29 cellular contexts compared by ENCODE assay signal in the genomic region with DNA sequence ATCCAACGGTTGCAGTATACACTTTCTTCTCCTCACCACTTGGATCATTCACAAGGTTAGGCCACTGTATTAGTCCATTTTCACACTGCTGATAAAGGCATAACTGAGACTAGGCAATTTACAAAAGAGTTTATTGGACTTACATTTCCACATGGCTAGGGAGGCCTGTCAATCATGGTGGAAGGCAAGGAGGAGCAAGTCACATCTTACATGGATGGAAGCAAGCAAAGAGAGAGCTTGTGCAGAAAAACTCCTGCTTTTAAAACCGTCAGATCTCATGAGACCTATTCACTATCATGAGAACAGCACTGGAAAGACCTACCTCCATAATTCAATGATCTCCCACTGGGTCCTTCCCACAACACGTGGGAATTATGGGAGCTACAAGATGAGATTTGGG.
"Had no signal": no experiment of that assay in that cellular context is flagged by ENCODE, and none has a peak within 500 bp of the region (broad histone marks: within the 10 kb centered on the region; RNA-seq: fewer than 3 reads in every experiment).

No MANE protein-coding gene starts in this region.

- H3K4me1 ChIP-seq: stomach, suprapubic skin, testis, thyroid gland, tibial artery, tibial nerve, transverse colon, upper lobe of left lung, upper lobe of right lung, uterus, vagina had no signal

- H3K27ac ChIP-seq: stomach, suprapubic skin, testis, thoracic aorta, thyroid gland, tibial artery, tibial nerve, transverse colon, upper lobe of left lung, upper lobe of right lung, uterus, vagina had no signal

- H3K4me3 ChIP-seq: stomach, suprapubic skin, testis, thoracic aorta, thyroid gland, tibial artery, tibial nerve, transverse colon, upper lobe of left lung, upper lobe of right lung, uterus, vagina had no signal

- FAIRE-seq: urothelium cell line had no signal

- ATAC-seq: stimulated activated effector memory CD8-positive, alpha-beta T cell treated with anti-CD3 and anti-CD28 coated beads, Interleukin-12 subunit alpha, Interleukin-12 subunit beta, amount 100 ng/mL, for 72 hours; stimulated activated memory B cell treated with anti-CD40 and anti-IgM and Interleukin-4, amounts not matched to agents 10 μg/mL and 1 μg/mL and 100 μg/mL, for 72 hours; stimulated activated naive B cell treated with anti-CD40 and anti-IgM and Interleukin-4, amounts not matched to agents 10 μg/mL and 1 μg/mL and 100 μg/mL, for 72 hours; stimulated activated naive CD8-positive, alpha-beta T cell treated with anti-CD3 and anti-CD28 coated beads, Interleukin-15, amount 100 ng/mL, for 72 hours; stimulated activated naive CD8-positive, alpha-beta T cell treated with anti-CD3 and anti-CD28 coated beads, Interleukin-15, Interleukin-2, amounts not matched to agents 100 U/mL and 50 U/mL, for 24 hours; upper lobe of right lung had no signal

- H3K4me1 Mint-ChIP-seq: stimulated activated effector memory CD8-positive, alpha-beta T cell treated with anti-CD3 and anti-CD28 coated beads, Interleukin-12 subunit alpha, Interleukin-12 subunit beta, amount 100 ng/mL, for 72 hours; stimulated activated memory B cell treated with anti-CD40 and anti-IgM and Interleukin-4, amounts not matched to agents 10 μg/mL and 1 μg/mL and 100 μg/mL, for 72 hours; stimulated activated naive B cell treated with anti-CD40 and anti-IgM and Interleukin-4, amounts not matched to agents 10 μg/mL and 1 μg/mL and 100 μg/mL, for 72 hours; stimulated activated naive CD8-positive, alpha-beta T cell treated with anti-CD3 and anti-CD28 coated beads, Interleukin-15, amount 100 ng/mL, for 72 hours had no signal

- H3K27ac Mint-ChIP-seq: stimulated activated effector memory CD8-positive, alpha-beta T cell treated with anti-CD3 and anti-CD28 coated beads, Interleukin-12 subunit alpha, Interleukin-12 subunit beta, amount 100 ng/mL, for 72 hours; stimulated activated memory B cell treated with anti-CD40 and anti-IgM and Interleukin-4, amounts not matched to agents 10 μg/mL and 1 μg/mL and 100 μg/mL, for 72 hours; stimulated activated naive B cell treated with anti-CD40 and anti-IgM and Interleukin-4, amounts not matched to agents 10 μg/mL and 1 μg/mL and 100 μg/mL, for 72 hours; stimulated activated naive CD8-positive, alpha-beta T cell treated with anti-CD3 and anti-CD28 coated beads, Interleukin-15, amount 100 ng/mL, for 72 hours; stimulated activated naive CD8-positive, alpha-beta T cell treated with anti-CD3 and anti-CD28 coated beads, Interleukin-15, Interleukin-2, amounts not matched to agents 100 ng/mL and 50 ng/mL, for 24 hours; type B pancreatic cell had no signal

- H3K36me3 ChIP-seq: stomach, suprapubic skin, thoracic aorta, thyroid gland, tibial artery, tibial nerve, transverse colon, upper lobe of left lung, upper lobe of right lung, uterus, vagina had no signal

- H3K9me3 ChIP-seq: suprapubic skin, testis, thoracic aorta, thyroid gland, tibial nerve, transverse colon, upper lobe of left lung, upper lobe of right lung, uterus, vagina had no signal

- DNase-seq: stimulated activated CD4-positive, alpha-beta T cell treated with anti-CD3 and anti-CD28 coated beads, Interleukin-2, amount 100 ng/mL, for 48 hours; stimulated activated CD4-positive, alpha-beta T cell treated with anti-CD3 and anti-CD28 coated beads, Interleukin-4, amount 100 ng/mL, for 1 hour; stimulated activated CD4-positive, alpha-beta T cell treated with anti-CD3 and anti-CD28 coated beads, Interleukin-4, amount 100 ng/mL, for 24 hours; stimulated activated CD4-positive, alpha-beta T cell treated with anti-CD3 and anti-CD28 coated beads, Interleukin-4, amount 100 ng/mL, for 4 hours; stimulated activated CD8-positive, alpha-beta memory T cell treated with anti-CD3 and anti-CD28 coated beads, Interleukin-4, amount 100 ng/mL, for 48 hours; stimulated activated naive B cell treated with anti-CD40 and anti-IgM and Interleukin-4, amounts not matched to agents 10 μg/mL and 1 μg/mL and 100 μg/mL, for 72 hours; stimulated activated naive CD4-positive, alpha-beta T cell; stimulated activated naive CD4-positive, alpha-beta T cell treated with Interleukin-2 at 50 U/mL for 16 hours; stimulated activated naive CD8-positive, alpha-beta T cell treated with anti-CD3 and anti-CD28 coated beads, Interleukin-15, amount 100 ng/mL, for 72 hours; stimulated activated naive CD8-positive, alpha-beta T cell treated with anti-CD3 and anti-CD28 coated beads, Interleukin-15, Interleukin-2, amounts not matched to agents 100 U/mL and 50 U/mL, for 24 hours; stomach; substantia nigra; testis; thyroid gland; tibial artery; transverse colon; trophoblast cell; upper lobe of left lung; upper lobe of right lung; uterus had no signal

- H3K4me3 Mint-ChIP-seq: stimulated activated effector memory CD8-positive, alpha-beta T cell treated with anti-CD3 and anti-CD28 coated beads, Interleukin-12 subunit alpha, Interleukin-12 subunit beta, amount 100 ng/mL, for 72 hours; stimulated activated memory B cell treated with anti-CD40 and anti-IgM and Interleukin-4, amounts not matched to agents 10 μg/mL and 1 μg/mL and 100 μg/mL, for 72 hours; stimulated activated naive B cell treated with anti-CD40 and anti-IgM and Interleukin-4, amounts not matched to agents 10 μg/mL and 1 μg/mL and 100 μg/mL, for 72 hours; stimulated activated naive CD8-positive, alpha-beta T cell treated with anti-CD3 and anti-CD28 coated beads, Interleukin-15, amount 100 ng/mL, for 72 hours; stimulated activated naive CD8-positive, alpha-beta T cell treated with anti-CD3 and anti-CD28 coated beads, Interleukin-15, Interleukin-2, amounts not matched to agents 100 ng/mL and 50 ng/mL, for 24 hours; type B pancreatic cell had no signal

- H3K36me3 Mint-ChIP-seq: stimulated activated effector memory CD8-positive, alpha-beta T cell treated with anti-CD3 and anti-CD28 coated beads, Interleukin-12 subunit alpha, Interleukin-12 subunit beta, amount 100 ng/mL, for 72 hours; type B pancreatic cell had no signal

- H3K27me3 ChIP-seq: stomach, testis, thyroid gland, tibial nerve, transverse colon, upper lobe of left lung, upper lobe of right lung, uterus, vagina had no signal
